ENCODE assay signal across 1 cellular context in genomic region chr1:31221072-31221471, GRCh38.
TF ChIP-seq lines count a peak whose summit lies in the region.

No MANE protein-coding gene starts in this region.

TF ChIP-seq in IMR-90, 13 proteins besides CTCF, POLR2A, EP300 and RAD21 (continued from another document):
- no peak for TF ChIP-seq USF2 (IDR thresholded peaks at IDR 0.05; ENCODE audit: low read depth, low read length)
